In the genomic region with DNA sequence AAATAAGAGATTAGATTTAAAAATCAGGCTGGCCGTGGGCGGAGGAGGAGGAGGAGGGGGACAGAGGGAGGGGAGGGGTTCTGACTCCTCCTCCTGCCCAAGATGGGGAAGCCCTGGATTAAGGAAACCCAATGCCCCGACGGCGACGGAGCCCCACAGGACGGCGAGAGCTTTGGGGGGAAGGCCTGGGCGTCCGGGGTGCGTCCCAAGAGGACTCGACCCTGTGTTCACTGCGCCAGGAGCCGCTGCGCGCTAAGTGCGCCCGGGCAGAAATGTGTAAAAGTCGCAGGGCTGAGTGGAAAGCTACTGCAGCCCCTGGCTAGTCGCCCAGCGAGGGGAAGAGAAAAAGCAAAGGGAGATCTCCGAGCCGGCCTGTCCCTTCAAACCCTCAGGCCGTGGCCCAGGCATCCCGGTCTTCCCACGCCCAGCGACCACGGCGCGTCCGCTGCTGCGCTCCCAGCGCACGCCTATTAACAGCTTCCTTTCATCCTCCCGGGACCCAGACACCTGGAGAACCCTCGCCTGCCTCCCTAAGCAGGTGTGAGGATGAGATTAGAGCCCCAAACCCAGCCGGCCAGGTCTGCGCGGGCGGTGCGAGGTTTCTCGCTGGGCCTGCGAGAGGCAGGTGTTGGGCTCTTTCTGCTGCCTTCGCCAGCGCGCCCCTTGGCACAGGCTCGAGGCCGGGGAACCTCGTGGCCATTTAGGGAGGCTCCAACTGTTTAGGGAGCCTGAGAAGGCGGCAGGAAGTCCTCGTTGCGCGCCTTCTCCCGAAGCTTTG, we compare ENCODE assay signal across 8 cellular contexts. TPM values are rescaled to one million over a fixed set of nuclear protein-coding genes. Genes with fewer than 3 reads are reported as not detected.
A peak's percentile ranks its signal among the peaks of the same experiment; 100 is the strongest.
DNase-seq lines count a peak whose midpoint lies in the region; ATAC-seq and TF ChIP-seq lines count a peak whose summit lies in the region.

No MANE protein-coding gene starts in this region.

- intact Hi-C loops in dorsolateral prefrontal cortex (cut with DNase I) (loop anchor here in 1 of 2 donors (5.0 kb wide), 1 partner anchor 174 kb away; no protein-coding TSS in a partner anchor), left lung (cut with DNase I) (no loop called here)

- peaks cover 0 to 17% of the 10 kb centered on the region in 2 donors for H3K4me1 ChIP-seq in left lung

- DNase-seq in GM12865 (ENCODE audit: low read depth) = no peak
- peak; percentile 33 for DNase-seq in WERI-Rb-1
- DNase-seq in dorsolateral prefrontal cortex = peak in 8 of 10 donors; percentile 7 to 54 (median 36)
- peak; percentile 62 to 83 for DNase-seq in left lung
- DNase-seq in stimulated activated naive CD8-positive, alpha-beta T cell treated with anti-CD3 and anti-CD28 coated beads, Interleukin-15, Interleukin-2, amounts not matched to agents 100 U/mL and 50 U/mL, for 24 hours = peak; percentile 12
- no peak for DNase-seq in NCI-H187 treated with DMSO at 0.1 percent for 48 hours (lab: John Stamatoyannopoulos, UW)
- DNase-seq in MV-4-11 (lab: John Stamatoyannopoulos, UW) = no peak

- H3K9me3 ChIP-seq in WERI-Rb-1 (ENCODE audit: severe bottlenecking) = no peaks in the 10 kb centered on the region
- H3K9me3 ChIP-seq in left lung = no peaks in the 10 kb centered on the region

- H3K4me3 ChIP-seq in GM12865 (ENCODE audit: low read depth, low read length) (peak overlapping the region; percentile 87), WERI-Rb-1 (ENCODE audit: low read depth, low read length) (peak overlapping the region; percentile 71), dorsolateral prefrontal cortex (peak overlapping the region; percentile 48 to 77 (median 63)), left lung (peak overlapping the region; percentile 34 to 62)

- H3K27me3 ChIP-seq in WERI-Rb-1 (ENCODE audit: insufficient read depth, low read depth, severe bottlenecking) (peaks cover 31% of the 10 kb centered on the region), dorsolateral prefrontal cortex (peaks cover 0 to 44% (median 5%) of the 10 kb centered on the region in 45 donors), left lung (peaks cover 0 to 4% of the 10 kb centered on the region in 2 donors)

- TF ChIP-seq CTCF in GM12865 (IDR thresholded peaks at IDR 0.05; ENCODE audit: insufficient read depth, low read depth, low read length, missing control alignments) (no peak), WERI-Rb-1 (IDR thresholded peaks at IDR 0.05; ENCODE audit: low read depth, low read length) (no peak), dorsolateral prefrontal cortex (IDR thresholded peaks at IDR 0.05 in 54 of 56, conservative IDR thresholded peaks at IDR 0.05 in 2 of 56; ENCODE audit: low read depth in 1 of 56, partially characterized antibody in 56 of 56) (no peak), left lung (IDR thresholded peaks at IDR 0.05) (no peak)

- H3K36me3 ChIP-seq in WERI-Rb-1 = no peaks in the 10 kb centered on the region
- H3K36me3 ChIP-seq in left lung = no peaks in the 10 kb centered on the region

- ATAC-seq in left lung = peak; percentile 60
- ATAC-seq in stimulated activated naive CD8-positive, alpha-beta T cell treated with anti-CD3 and anti-CD28 coated beads, Interleukin-15, Interleukin-2, amounts not matched to agents 100 U/mL and 50 U/mL, for 24 hours = no peak
- ATAC-seq in GM19023 (IDR thresholded peaks at IDR 0.05; ENCODE audit: unreplicated experiment) = no peak

- H3K27ac ChIP-seq in WERI-Rb-1 (no peak overlapping the region), dorsolateral prefrontal cortex (peak overlapping the region in 45 of 59 donors; percentile 3 to 89 (median 71)), left lung (peak overlapping the region; percentile 78 to 82)

RNA-seq across cellular contexts. Expression of a gene that starts 1.4 kb away (rescaled TPM):
- total RNA-seq in dorsolateral prefrontal cortex = 10 to 100 TPM; 17.2 to 40.7 (median 31.3) TPM
- total RNA-seq in left lung = 10 to 100 TPM; 60.8 to 73.5 TPM

Comparison
In these comparisons a context has a peak if more than half of its experiments do, and no peak if none do; other contexts are left out.
1. DNase-seq: peak in WERI-Rb-1 (single experiment), dorsolateral prefrontal cortex (8 of 10), left lung (2 of 2) and stimulated activated naive CD8-positive, alpha-beta T cell treated with anti-CD3 and anti-CD28 coated beads, Interleukin-15, Interleukin-2, amounts not matched to agents 100 U/mL and 50 U/mL, for 24 hours (single experiment); none in GM12865 (single experiment), NCI-H187 treated with DMSO at 0.1 percent for 48 hours (single experiment) and MV-4-11 (single experiment).
2. Peak in every context shown above with its lines, with median percentiles within 50 percentile points of each other: H3K4me3 ChIP-seq.